ENCODE assay signal across 9 cellular contexts in the genomic region with DNA sequence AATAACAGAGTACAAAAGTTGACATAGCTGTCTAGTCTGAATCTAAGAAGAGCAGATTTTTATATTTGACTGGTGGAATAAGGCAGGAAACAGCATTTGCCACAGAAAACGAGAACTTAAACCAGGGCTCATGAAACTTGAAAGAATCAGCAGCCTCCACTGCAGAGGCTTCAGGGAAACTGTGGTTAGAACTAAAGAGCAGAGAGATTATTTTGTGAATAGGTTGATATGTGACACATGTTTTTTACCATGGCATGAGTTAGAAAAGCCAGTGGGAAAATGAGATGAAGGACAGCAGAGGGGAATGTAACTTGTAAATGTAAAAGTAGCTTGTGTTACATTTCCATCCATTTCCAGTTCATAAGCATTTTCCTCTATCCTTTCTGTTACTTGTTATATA.
DNase-seq lines count a peak whose midpoint lies in the region; ATAC-seq, FAIRE-seq and TF ChIP-seq lines count a peak whose summit lies in the region.
"Had no signal": no experiment of that assay in that cellular context is flagged by ENCODE, and none has a peak within 500 bp of the region (broad histone marks: within the 10 kb centered on the region; RNA-seq: fewer than 3 reads in every experiment).

No MANE protein-coding gene starts in this region.

- H3K27me3 Mint-ChIP-seq in activated naive CD4-positive, alpha-beta T cell treated with anti-CD3 and anti-CD28 coated beads, Interleukin-2, amount 10 ng/mL, durations not matched to agents 7 days and 5 days: no peaks in the 10 kb centered on the region
- H3K27me3 Mint-ChIP-seq: IgD-negative memory B cell had no signal

- H3K36me3 Mint-ChIP-seq in activated naive CD4-positive, alpha-beta T cell treated with anti-CD3 and anti-CD28 coated beads, Interleukin-2, amount 10 ng/mL, durations not matched to agents 7 days and 5 days: no peaks in the 10 kb centered on the region
- H3K36me3 Mint-ChIP-seq: IgD-negative memory B cell had no signal

- peak overlapping the region; percentile 47 for H3K27ac Mint-ChIP-seq in activated naive CD4-positive, alpha-beta T cell treated with anti-CD3 and anti-CD28 coated beads, Interleukin-2, amount 10 ng/mL, durations not matched to agents 7 days and 5 days
- H3K27ac Mint-ChIP-seq: IgD-negative memory B cell had no signal

- CTCF ChIA-PET in activated naive CD4-positive, alpha-beta T cell treated with anti-CD3 and anti-CD28 coated beads, Interleukin-2, amount 10 ng/mL, durations not matched to agents 7 days and 5 days (lab: Charles Lee): interaction anchor here (1.0 kb wide), 1 partner anchor 10 kb away, joined by 3 read pairs; no protein-coding TSS in a partner anchor

- peak; percentile 58 for ATAC-seq in HG02973 (IDR thresholded peaks at IDR 0.05; ENCODE audit: unreplicated experiment)
- ATAC-seq in stimulated activated naive CD8-positive, alpha-beta T cell treated with anti-CD3 and anti-CD28 coated beads, Interleukin-15, Interleukin-2, amounts not matched to agents 100 U/mL and 50 U/mL, for 24 hours: peak; percentile 52

- peaks cover 35% of the 10 kb centered on the region for H3K4me1 Mint-ChIP-seq in activated naive CD4-positive, alpha-beta T cell treated with anti-CD3 and anti-CD28 coated beads, Interleukin-2, amount 10 ng/mL, durations not matched to agents 7 days and 5 days

- H4K20me1 ChIP-seq in OCI-LY3 (ENCODE audit: insufficient read depth, low read length): no peaks in the 10 kb centered on the region; the same call in 1 of the 2 replicates

- H3K27ac ChIP-seq in OCI-LY3 (ENCODE audit: low read length): peak overlapping the region; percentile 10; the same call in 1 of the 2 replicates

- peaks cover 49% of the 10 kb centered on the region for H3K4me1 ChIP-seq in OCI-LY3 (ENCODE audit: low read length)

- H3K4me3 Mint-ChIP-seq in activated naive CD4-positive, alpha-beta T cell treated with anti-CD3 and anti-CD28 coated beads, Interleukin-2, amount 10 ng/mL, durations not matched to agents 7 days and 5 days: no peak overlapping the region
- H3K4me3 Mint-ChIP-seq: IgD-negative memory B cell had no signal

- no peak overlapping the region for H3K9ac ChIP-seq in OCI-LY3 (ENCODE audit: low read length)

- no peaks in the 10 kb centered on the region for H3K9me3 Mint-ChIP-seq in activated naive CD4-positive, alpha-beta T cell treated with anti-CD3 and anti-CD28 coated beads, Interleukin-2, amount 10 ng/mL, durations not matched to agents 7 days and 5 days

- H2AFZ ChIP-seq in OCI-LY3 (ENCODE audit: low read depth, low read length): no peak overlapping the region

- peaks cover 62% of the 10 kb centered on the region for H3K27me3 ChIP-seq in OCI-LY3 (ENCODE audit: low read depth, low read length)

- H3K4me2 ChIP-seq in OCI-LY3 (ENCODE audit: low read length): peak overlapping the region; percentile 76

- TF ChIP-seq CTCF in OCI-LY3 (IDR thresholded peaks at IDR 0.05; ENCODE audit: low read depth, low read length) (no peak), foreskin fibroblast (IDR thresholded peaks at IDR 0.05; ENCODE audit: low read depth, low read length) (no peak)

- peak; percentile 53 for DNase-seq in activated naive CD4-positive, alpha-beta T cell treated with anti-CD3 and anti-CD28 coated beads, Interleukin-2, amount 10 ng/mL, durations not matched to agents 7 days and 5 days
- no peak for DNase-seq in activated naive CD4-positive, alpha-beta T cell (lab: John Stamatoyannopoulos, UW)
- DNase-seq in stimulated activated naive CD8-positive, alpha-beta T cell treated with anti-CD3 and anti-CD28 coated beads, Interleukin-15, Interleukin-2, amounts not matched to agents 100 U/mL and 50 U/mL, for 24 hours: peak; percentile 13
- no peak for DNase-seq in foreskin fibroblast
- DNase-seq in iPS-NIHi11 (ENCODE audit: low spot score): no peak
- no peak for DNase-seq in urothelium cell line (ENCODE audit: low spot score)

- H3K4me3 ChIP-seq in OCI-LY3 (ENCODE audit: low read length): peak overlapping the region; percentile 7; the same call in 1 of the 2 replicates
- H3K4me3 ChIP-seq in foreskin fibroblast (ENCODE audit: low read depth in 1 of 2, low read length in 2 of 2): no peak overlapping the region

- H3K9me3 ChIP-seq in OCI-LY3 (ENCODE audit: insufficient read depth, low read length): no peaks in the 10 kb centered on the region

- no peaks in the 10 kb centered on the region for H3K79me2 ChIP-seq in OCI-LY3 (ENCODE audit: low read length)

- FAIRE-seq in urothelium cell line (lab: Jason Lieb, UNC): no peak

- H3K36me3 ChIP-seq in OCI-LY3 (replicated peaks; ENCODE audit: low read depth, low read length): no peaks in the 10 kb centered on the region

Comparison
In these comparisons a context has a peak if more than half of its experiments do, and no peak if none do; other contexts are left out.
1. DNase-seq: peak in activated naive CD4-positive, alpha-beta T cell treated with anti-CD3 and anti-CD28 coated beads, Interleukin-2, amount 10 ng/mL, durations not matched to agents 7 days and 5 days (single experiment) and stimulated activated naive CD8-positive, alpha-beta T cell treated with anti-CD3 and anti-CD28 coated beads, Interleukin-15, Interleukin-2, amounts not matched to agents 100 U/mL and 50 U/mL, for 24 hours (single experiment); none in activated naive CD4-positive, alpha-beta T cell (0 of 4), foreskin fibroblast (0 of 2), iPS-NIHi11 (single experiment) and urothelium cell line (single experiment).